In the genomic region with DNA sequence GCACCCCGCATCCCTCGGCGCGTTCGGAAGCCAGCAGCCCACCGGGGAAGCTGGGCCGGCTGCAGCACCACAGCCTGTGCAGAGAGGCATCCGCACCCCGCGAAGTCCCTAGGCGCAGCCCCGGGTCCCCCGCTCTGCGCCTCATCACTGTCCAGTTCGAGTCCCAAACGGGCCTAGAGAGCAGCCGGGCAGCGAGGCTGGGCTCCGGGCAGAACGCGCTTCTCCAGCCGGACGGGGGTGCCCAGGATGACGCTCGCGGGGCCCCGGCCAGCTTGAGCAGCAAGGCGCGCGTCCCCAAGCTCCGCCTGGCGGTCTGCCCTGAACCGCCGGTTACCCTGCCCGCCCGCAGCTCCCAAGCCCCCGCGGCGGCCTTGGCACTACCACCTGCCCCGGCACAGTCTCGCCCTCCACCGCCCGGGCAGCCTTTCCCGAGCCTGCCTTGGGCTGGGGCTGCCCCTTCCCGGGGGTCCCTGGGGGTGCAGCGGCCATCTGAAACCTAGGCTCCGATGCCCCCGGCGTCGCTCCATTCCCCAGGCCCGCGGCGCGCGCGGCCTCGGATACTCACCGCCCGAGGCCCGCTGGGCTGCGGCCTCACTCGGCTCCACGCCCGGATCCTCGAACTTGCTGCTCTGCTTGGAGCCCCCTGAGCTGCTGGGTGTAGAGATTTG, we compare ENCODE assay signal across 8 cellular contexts. TPM values are rescaled to one million over a fixed set of nuclear protein-coding genes. Genes with fewer than 3 reads are reported as not detected.
A peak's percentile ranks its signal among the peaks of the same experiment; 100 is the strongest.
DNase-seq lines count a peak whose midpoint lies in the region; ATAC-seq and TF ChIP-seq lines count a peak whose summit lies in the region.

No MANE protein-coding gene starts in this region.

- no peaks in the 10 kb centered on the region for H3K9me3 ChIP-seq in RWPE2 (ENCODE audit: severe bottlenecking)
- H3K9me3 ChIP-seq in prostate gland, result no peaks in the 10 kb centered on the region

- under 1% methylated on average over 28 of the region's 65 CpGs for WGBS in prostate gland

- peak overlapping the region; percentile 19 for H3K27ac ChIP-seq in RWPE2 (ENCODE audit: poor library complexity, severe bottlenecking)
- peak overlapping the region; percentile 88 for H3K27ac ChIP-seq in angular gyrus (ENCODE audit: low read depth, low read length)
- H3K27ac ChIP-seq in prostate gland, result peak overlapping the region; percentile 81 to 88

- H3K36me3 ChIP-seq in RWPE2 (ENCODE audit: low read depth) (no peaks in the 10 kb centered on the region), prostate gland (no peaks in the 10 kb centered on the region)

- ATAC-seq in Right ventricle myocardium inferior (peak; percentile 75), HG03196 (IDR thresholded peaks at IDR 0.05; ENCODE audit: unreplicated experiment) (peak; percentile 32), RWPE2 (ENCODE audit: low read depth) (peak; percentile 67)

- H3K4me1 ChIP-seq in RWPE2 (ENCODE audit: insufficient read depth, poor library complexity, severe bottlenecking) (no peaks in the 10 kb centered on the region), prostate gland (replicated peaks) (no peaks in the 10 kb centered on the region)

- no peak for TF ChIP-seq CTCF in RWPE2 (IDR thresholded peaks at IDR 0.05; ENCODE audit: poor library complexity, severe bottlenecking)
- peak in 2 of 4 experiments; percentile 25 to 38 for TF ChIP-seq CTCF in prostate gland (IDR thresholded peaks at IDR 0.05)

- DNase-seq in Right ventricle myocardium inferior (ENCODE audit: missing footprints) (peak; percentile 79), cardiac septum (ENCODE audit: low spot score) (no peak), RWPE2 (ENCODE audit: low spot score) (peak; percentile 74), hypothalamus (lab: John Stamatoyannopoulos, UW) (peak in 46 of 51 donors; percentile 4 to 77 (median 36)), prostate gland (ENCODE audit: low spot score) (peak; percentile 44), NK-92 (lab: John Stamatoyannopoulos, UW; ENCODE audit: unreplicated experiment) (no peak)

- no peak for TF ChIP-seq POLR2A in prostate gland (IDR thresholded peaks at IDR 0.05)

- H3K27me3 ChIP-seq in RWPE2 (ENCODE audit: insufficient read depth, poor library complexity, severe bottlenecking), result no peaks in the 10 kb centered on the region
- H3K27me3 ChIP-seq in prostate gland (replicated peaks; ENCODE audit: insufficient read depth), result no peaks in the 10 kb centered on the region

- intact Hi-C loops in Right ventricle myocardium inferior (cut with DNase I) (loop anchor here (1.0 to 5.0 kb wide), 3 partner anchors 59 to 92 kb away; no protein-coding TSS in a partner anchor), cardiac septum (cut with DNase I) (loop anchor here (2.0 to 5.0 kb wide), 3 partner anchors 63 to 544 kb away; no protein-coding TSS in a partner anchor), prostate gland (cut with DNase I) (loop anchor here (5.0 kb wide), 2 partner anchors 56 to 266 kb away; no protein-coding TSS in a partner anchor)

- H3K4me3 ChIP-seq in RWPE2 (ENCODE audit: severe bottlenecking), result peak overlapping the region; percentile 51
- peak overlapping the region; percentile 47 to 66 for H3K4me3 ChIP-seq in prostate gland

RNA-seq across cellular contexts. Expression of a gene that starts 0.6 kb away (rescaled TPM):
- total RNA-seq in Right ventricle myocardium inferior, result 5.4 TPM
- total RNA-seq in cardiac septum, result 2.0 TPM
- 10 to 100 TPM in 1 of 2 donors, 1 to 10 TPM in 1; 3.2 to 14.7 TPM for total RNA-seq in prostate gland

Comparison
In these comparisons a context has a peak if more than half of its experiments do, and no peak if none do; other contexts are left out.
1. DNase-seq: peak in Right ventricle myocardium inferior (single experiment), RWPE2 (single experiment), hypothalamus (46 of 51) and prostate gland (single experiment); none in cardiac septum (single experiment) and NK-92 (single experiment).
2. H3K27ac ChIP-seq: peak in every context shown above with its lines; median percentile 88 in angular gyrus; 84 in prostate gland; 19 in RWPE2.
3. Peak in every context shown above with its lines, with median percentiles within 50 percentile points of each other: ATAC-seq.